ENCODE assay signal across 13 cellular contexts in genomic region chr6:149488815-149489214, GRCh38. TPM values are rescaled to one million over a fixed set of nuclear protein-coding genes. Genes with fewer than 3 reads are reported as not detected.
DNase-seq lines count a peak whose midpoint lies in the region; ATAC-seq and TF ChIP-seq lines count a peak whose summit lies in the region.
"Had no signal": no experiment of that assay in that cellular context is flagged by ENCODE, and none has a peak within 500 bp of the region (broad histone marks: within the 10 kb centered on the region; RNA-seq: fewer than 3 reads in every experiment).

No MANE protein-coding gene starts in this region.

- H3K27me3 ChIP-seq in endodermal cell (ENCODE audit: control insufficient read depth, insufficient read depth, low read length, poor library complexity, severe bottlenecking), result no peaks in the 10 kb centered on the region
- H3K27me3 ChIP-seq: pancreas had no signal

- no peak overlapping the region for H3K4me3 Mint-ChIP-seq in activated naive CD4-positive, alpha-beta T cell treated with anti-CD3 and anti-CD28 coated beads, Interleukin-2, amount 10 ng/mL, durations not matched to agents 7 days and 5 days
- no peak overlapping the region for H3K4me3 Mint-ChIP-seq in type B pancreatic cell
- H3K4me3 Mint-ChIP-seq in endodermal cell, result no peak overlapping the region
- H3K4me3 Mint-ChIP-seq: activated T-cell treated with anti-CD3 and anti-CD28 coated beads, Interleukin-2, amount 50 U/mL, for 4 hours had no signal

- H3K4me3 ChIP-seq in epithelial cell of esophagus (ENCODE audit: low read length), result no peak overlapping the region
- H3K4me3 ChIP-seq in endodermal cell (ENCODE audit: low read length), result no peak overlapping the region
- H3K4me3 ChIP-seq: pancreas had no signal

- H3K4me1 Mint-ChIP-seq in activated naive CD4-positive, alpha-beta T cell treated with anti-CD3 and anti-CD28 coated beads, Interleukin-2, amount 10 ng/mL, durations not matched to agents 7 days and 5 days, result peaks cover 37% of the 10 kb centered on the region
- H3K4me1 Mint-ChIP-seq in type B pancreatic cell (ENCODE audit: unreplicated experiment) (peaks cover 9% of the 10 kb centered on the region), endodermal cell (peaks cover 7% of the 10 kb centered on the region)

- CTCF ChIA-PET in activated naive CD4-positive, alpha-beta T cell treated with anti-CD3 and anti-CD28 coated beads, Interleukin-2, amount 10 ng/mL, durations not matched to agents 7 days and 5 days (lab: Charles Lee), result interaction anchor here (1.3 kb wide), 1 partner anchor 19 kb away, joined by 5 read pairs; no protein-coding TSS in a partner anchor

- no peak overlapping the region for H3K9ac ChIP-seq in endodermal cell (ENCODE audit: extremely low read depth, low read length, poor library complexity, severe bottlenecking)

- peak; percentile 51 for DNase-seq in activated naive CD4-positive, alpha-beta T cell treated with anti-CD3 and anti-CD28 coated beads, Interleukin-2, amount 50 U/mL, for 16 hours
- DNase-seq in activated naive CD4-positive, alpha-beta T cell treated with anti-CD3 and anti-CD28 coated beads, Interleukin-2, amount 10 ng/mL, durations not matched to agents 7 days and 5 days, result no peak
- DNase-seq in NOMO-1 treated with DMSO at 0.1 percent for 48 hours (lab: John Stamatoyannopoulos, UW; ENCODE audit: unreplicated experiment), result peak; percentile 70
- peak; percentile 66 for DNase-seq in epithelial cell of esophagus (ENCODE audit: low read depth)
- DNase-seq in type B pancreatic cell (ENCODE audit: extremely low spot score, unreplicated experiment), result no peak
- no peak for DNase-seq in DMS153 (lab: John Stamatoyannopoulos, UW)
- DNase-seq in endodermal cell, result no peak
- DNase-seq: activated T-cell treated with anti-CD3 and anti-CD28 coated beads, Interleukin-2, amount 50 U/mL, for 4 hours; Karpas-422; NCI-H1694 treated with DMSO at 0.1 percent for 48 hours; pancreas; SHP77 had no signal

- no peak for ATAC-seq in HG03196 (IDR thresholded peaks at IDR 0.05; ENCODE audit: unreplicated experiment)
- ATAC-seq: pancreas had no signal

- no peaks in the 10 kb centered on the region for H3K9me3 Mint-ChIP-seq in activated naive CD4-positive, alpha-beta T cell treated with anti-CD3 and anti-CD28 coated beads, Interleukin-2, amount 10 ng/mL, durations not matched to agents 7 days and 5 days
- H3K9me3 Mint-ChIP-seq in type B pancreatic cell (no peaks in the 10 kb centered on the region), endodermal cell (no peaks in the 10 kb centered on the region)
- H3K9me3 Mint-ChIP-seq: activated T-cell treated with anti-CD3 and anti-CD28 coated beads, Interleukin-2, amount 50 U/mL, for 4 hours had no signal

- 92 to 100% methylated on average over 1 to 3 of the region's 3 CpGs for WGBS in endodermal cell (ENCODE audit: insufficient coverage in 1 of 2, insufficient read length in 1 of 2), 2 experiments

- no peaks in the 10 kb centered on the region for H3K27me3 Mint-ChIP-seq in activated naive CD4-positive, alpha-beta T cell treated with anti-CD3 and anti-CD28 coated beads, Interleukin-2, amount 10 ng/mL, durations not matched to agents 7 days and 5 days
- no peaks in the 10 kb centered on the region for H3K27me3 Mint-ChIP-seq in type B pancreatic cell
- H3K27me3 Mint-ChIP-seq in endodermal cell (ENCODE audit: insufficient read depth), result no peaks in the 10 kb centered on the region

- no peaks in the 10 kb centered on the region for H3K4me1 ChIP-seq in endodermal cell (ENCODE audit: control insufficient read depth, insufficient read depth, low read length)
- H3K4me1 ChIP-seq: pancreas had no signal

- H3K27ac ChIP-seq in endodermal cell (ENCODE audit: low read depth, low read length), result no peak overlapping the region
- H3K27ac ChIP-seq: pancreas had no signal

- no peaks in the 10 kb centered on the region for H3K36me3 Mint-ChIP-seq in activated naive CD4-positive, alpha-beta T cell treated with anti-CD3 and anti-CD28 coated beads, Interleukin-2, amount 10 ng/mL, durations not matched to agents 7 days and 5 days
- H3K36me3 Mint-ChIP-seq in type B pancreatic cell (no peaks in the 10 kb centered on the region), endodermal cell (ENCODE audit: low read depth) (no peaks in the 10 kb centered on the region)

- no peaks in the 10 kb centered on the region for H3K9me3 ChIP-seq in endodermal cell (ENCODE audit: control insufficient read depth, low read length)
- H3K9me3 ChIP-seq: pancreas had no signal

- H3K27ac Mint-ChIP-seq in activated naive CD4-positive, alpha-beta T cell treated with anti-CD3 and anti-CD28 coated beads, Interleukin-2, amount 10 ng/mL, durations not matched to agents 7 days and 5 days, result no peak overlapping the region
- H3K27ac Mint-ChIP-seq in type B pancreatic cell (peak overlapping the region; percentile 68), endodermal cell (no peak overlapping the region)

- no peaks in the 10 kb centered on the region for H3K36me3 ChIP-seq in endodermal cell (ENCODE audit: control insufficient read depth, insufficient read depth, low read length)
- H3K36me3 ChIP-seq: pancreas had no signal

- no peak for TF ChIP-seq CTCF in epithelial cell of esophagus (IDR thresholded peaks at IDR 0.05; ENCODE audit: insufficient read depth, low read depth, low read length, missing control alignments)
- no peak for TF ChIP-seq CTCF in type B pancreatic cell (conservative IDR thresholded peaks at IDR 0.05)
- no peak for TF ChIP-seq CTCF in endodermal cell (conservative IDR thresholded peaks at IDR 0.05)

RNA-seq across cellular contexts. Expression of gene ZC3H12D, which starts 4.0 kb away (rescaled TPM):
- total RNA-seq in type B pancreatic cell (ENCODE audit: low replicate concordance), result 0.58 and 0.98 TPM in 2 replicates
- total RNA-seq in endodermal cell, result under 1 TPM; 0.20 to 0.42 TPM
- 0.21 TPM for polyA plus RNA-seq in endodermal cell (2013, experiment 1 of 2)
- polyA plus RNA-seq in endodermal cell (2013, experiment 2 of 2), result 0.25 TPM

RNA-seq across cellular contexts. Expression of gene PPIL4, which starts 57.0 kb away (rescaled TPM):
- total RNA-seq in type B pancreatic cell (ENCODE audit: low replicate concordance), result 29.4 and 36.7 TPM in 2 replicates
- total RNA-seq in endodermal cell, result 10 to 100 TPM; 35.8 to 41.7 TPM
- 32.2 TPM for polyA plus RNA-seq in endodermal cell (2013, experiment 1 of 2)
- 33.2 TPM for polyA plus RNA-seq in endodermal cell (2013, experiment 2 of 2)

Comparison
In these comparisons a context has a peak if more than half of its experiments do, and no peak if none do; other contexts are left out.
1. DNase-seq: peak in activated naive CD4-positive, alpha-beta T cell treated with anti-CD3 and anti-CD28 coated beads, Interleukin-2, amount 50 U/mL, for 16 hours (single experiment), NOMO-1 treated with DMSO at 0.1 percent for 48 hours (single experiment) and epithelial cell of esophagus (single experiment); none in activated naive CD4-positive, alpha-beta T cell treated with anti-CD3 and anti-CD28 coated beads, Interleukin-2, amount 10 ng/mL, durations not matched to agents 7 days and 5 days (single experiment), type B pancreatic cell (single experiment), DMS153 (single experiment) and endodermal cell (single experiment).